19 cellular contexts compared by ENCODE assay signal in genomic region chr2:148303166-148303565, GRCh38.
DNase-seq lines count a peak whose midpoint lies in the region.
"Had no signal": no experiment of that assay in that cellular context is flagged by ENCODE, and none has a peak within 500 bp of the region (broad histone marks: within the 10 kb centered on the region; RNA-seq: fewer than 3 reads in every experiment).

No MANE protein-coding gene starts in this region.

- H3K27me3 ChIP-seq in HUES6 (ENCODE audit: control insufficient read depth, insufficient read depth, low read length) (no peaks in the 10 kb centered on the region), iPS DF 6.9 (ENCODE audit: control insufficient read depth, insufficient read depth, low read length) (no peaks in the 10 kb centered on the region)
- H3K27me3 ChIP-seq: heart left ventricle had no signal

- peak; percentile 16 for DNase-seq in COR-L47 (lab: John Stamatoyannopoulos, UW)
- peak; percentile 10 for DNase-seq in SK-N-MC (ENCODE audit: low read depth, low spot score)
- DNase-seq in iPS DF 6.9 (ENCODE audit: low read depth, low spot score): peak; percentile 29
- DNase-seq in NCI-H2081 (lab: John Stamatoyannopoulos, UW): no peak
- no peak for DNase-seq in superior temporal gyrus (ENCODE audit: extremely low spot score)
- DNase-seq in HT-29 (ENCODE audit: low spot score): no peak
- no peak for DNase-seq in HK-2 (ENCODE audit: unreplicated experiment)
- DNase-seq: activated CD4-positive, alpha-beta T cell treated with anti-CD3 and anti-CD28 coated beads, Interleukin-2, amount 10 ng/mL, durations not matched to agents 24 days and 14 days; activated CD8-positive, alpha-beta memory T cell treated with anti-CD3 and anti-CD28 coated beads, Interleukin-2, amount 50 U/mL, for 4 hours; activated effector memory CD4-positive, alpha-beta T cell treated with Interleukin-2 at 50 U/mL for 16 hours; CD4-positive, alpha-beta T cell; heart left ventricle; mesenchymal stem cell; NCI-H1694; PC-9; small intestine; stimulated activated CD4-positive, alpha-beta T cell treated with anti-CD3 and anti-CD28 coated beads, Interleukin-4, amount 100 ng/mL, for 4 hours; T-helper 9 cell had no signal

- H3K9me3 ChIP-seq in HUES6 (ENCODE audit: control insufficient read depth, insufficient read depth, low read depth, low read length) (no peaks in the 10 kb centered on the region), SK-N-MC (ENCODE audit: low read depth, low read length) (no peaks in the 10 kb centered on the region), iPS DF 6.9 (ENCODE audit: control insufficient read depth, insufficient read depth, low read length) (no peaks in the 10 kb centered on the region)

- H3K9ac ChIP-seq in HUES6 (ENCODE audit: low read length) (no peak overlapping the region), SK-N-MC (ENCODE audit: insufficient read length) (peak overlapping the region; percentile 26)

- H3K27ac ChIP-seq in HUES6 (ENCODE audit: low read depth, low read length) (peak overlapping the region; percentile 14; the same call in 1 of the 2 replicates), SK-N-MC (no peak overlapping the region), iPS DF 6.9 (ENCODE audit: low read length) (no peak overlapping the region)
- H3K27ac ChIP-seq: heart left ventricle, PC-9 had no signal

- peak overlapping the region; percentile 19; the same call in 1 of the 2 replicates for H3K4me3 ChIP-seq in HUES6 (ENCODE audit: low read depth, low read length)
- no peak overlapping the region for H3K4me3 ChIP-seq in SK-N-MC
- no peak overlapping the region for H3K4me3 ChIP-seq in iPS DF 6.9 (ENCODE audit: low read length)
- H3K4me3 ChIP-seq: heart left ventricle, PC-9 had no signal

- H3K36me3 ChIP-seq in HUES6 (ENCODE audit: control insufficient read depth, insufficient read depth, low read length): no peaks in the 10 kb centered on the region
- no peaks in the 10 kb centered on the region for H3K36me3 ChIP-seq in SK-N-MC (ENCODE audit: insufficient read depth, low read length)
- no peaks in the 10 kb centered on the region for H3K36me3 ChIP-seq in iPS DF 6.9 (ENCODE audit: control insufficient read depth, insufficient read depth, low read length)
- H3K36me3 ChIP-seq: heart left ventricle had no signal

- peaks cover 35% of the 10 kb centered on the region for H3K4me1 ChIP-seq in HUES6 (ENCODE audit: control insufficient read depth, insufficient read depth, low read length)
- H3K4me1 ChIP-seq in iPS DF 6.9 (ENCODE audit: control insufficient read depth, insufficient read depth, low read length): peaks cover 1% of the 10 kb centered on the region; the same call in 1 of the 2 replicates

- WGBS in iPS DF 6.9 (ENCODE audit: insufficient coverage, insufficient read length): no CpG with 5 or more reads among the region's 2 CpGs

Comparison
In these comparisons a context has a peak if more than half of its experiments do, and no peak if none do; other contexts are left out.
1. DNase-seq: peak in COR-L47 (single experiment), SK-N-MC (single experiment) and iPS DF 6.9 (single experiment); none in NCI-H2081 (0 of 2), superior temporal gyrus (single experiment), HT-29 (single experiment) and HK-2 (single experiment).